In genomic region chr1:110340207-110340468, GRCh38 we compare ENCODE assay signal across 10 cellular contexts. TPM values are rescaled to one million over a fixed set of nuclear protein-coding genes. Genes with fewer than 3 reads are reported as not detected.
DNase-seq lines count a peak whose midpoint lies in the region; ATAC-seq and TF ChIP-seq lines count a peak whose summit lies in the region.
"Had no signal": no experiment of that assay in that cellular context is flagged by ENCODE, and none has a peak within 500 bp of the region (broad histone marks: within the 10 kb centered on the region; RNA-seq: fewer than 3 reads in every experiment).

No MANE protein-coding gene starts in this region.

- intact Hi-C loops in heart right ventricle (cut with DNase I) (loop anchor here in 3 of 10 donors (5.0 to 10.0 kb wide), 3 partner anchors 47 to 67 kb away; partner anchors contain the start of genes LAMTOR5 (in 1 of the 3) and SLC16A4 (in 1 of the 3)), left ventricle myocardium superior (cut with micrococcal nuclease) (no loop called here), body of pancreas (cut with DNase I) (no loop called here), right lobe of liver (cut with DNase I) (loop anchor here in 1 of 2 donors (10.0 kb wide), 1 partner anchor 55 kb away; the partner anchor contains the start of gene SLC16A4), vagina (cut with DNase I) (loop anchor here (5.0 kb wide), 1 partner anchor 67 kb away; the partner anchor contains the start of gene LAMTOR5)

- H3K4me1 ChIP-seq in heart right ventricle (peaks cover 16 to 74% (median 61%) of the 10 kb centered on the region in 9 donors), body of pancreas (peaks cover 71% of the 10 kb centered on the region), right lobe of liver (peaks cover 0 to 70% (median 19%) of the 10 kb centered on the region in 4 donors), vagina (peaks cover 65% of the 10 kb centered on the region)

- DNase-seq in heart right ventricle = no peak
- no peak for DNase-seq in left ventricle myocardium superior
- DNase-seq in body of pancreas = peak in 1 of 4 donors; percentile 22
- no peak for DNase-seq in right lobe of liver
- DNase-seq in vagina (ENCODE audit: extremely low spot score in 2 of 2) = no peak
- no peak for DNase-seq in COLO829 (ENCODE audit: low spot score)
- no peak for DNase-seq in MV-4-11 (lab: John Stamatoyannopoulos, UW)
- DNase-seq: GF-D8, T1000 had no signal

- H3K27ac ChIP-seq in heart right ventricle (peak overlapping the region in 9 of 10 donors; percentile 59 to 99 (median 95)), body of pancreas (peak overlapping the region; percentile 55 to 99 (median 88)), right lobe of liver (peak overlapping the region; percentile 84 to 88 (median 84)), vagina (peak overlapping the region; percentile 79)

- 8 to 10% methylated on average over 9 of the region's 9 CpGs for WGBS in heart right ventricle, 2 donors
- WGBS in body of pancreas, 2 donors = 2 to 7% methylated on average over 7 to 9 of the region's 9 CpGs
- WGBS in right lobe of liver (ENCODE audit: insufficient coverage, low coverage, low lambda C conversion rate, missing lambda C conversion rate) = 7% methylated on average over 2 of the region's 9 CpGs

- TF ChIP-seq POLR2A in body of pancreas (IDR thresholded peaks at IDR 0.05) (no peak), right lobe of liver (IDR thresholded peaks at IDR 0.05) (no peak), vagina (IDR thresholded peaks at IDR 0.05) (no peak)

- H3K4me3 ChIP-seq in heart right ventricle = peak overlapping the region; percentile 54 to 98 (median 82)
- H3K4me3 ChIP-seq in body of pancreas = peak overlapping the region; percentile 69 to 89
- peak overlapping the region; percentile 84 to 96 (median 96) for H3K4me3 ChIP-seq in right lobe of liver
- H3K4me3 ChIP-seq in vagina = peak overlapping the region; percentile 67 to 84

- ATAC-seq in heart right ventricle = no peak
- no peak for ATAC-seq in left ventricle myocardium superior
- ATAC-seq in body of pancreas = no peak
- ATAC-seq in right lobe of liver = no peak
- ATAC-seq in GM21825 (IDR thresholded peaks at IDR 0.05; ENCODE audit: unreplicated experiment) = no peak

- H3K36me3 ChIP-seq in heart right ventricle = peaks cover 0 to 47% (median 5%) of the 10 kb centered on the region in 9 donors
- peaks cover 0 to 2% of the 10 kb centered on the region in 2 donors for H3K36me3 ChIP-seq in body of pancreas (replicated peaks in 1 of 2; ENCODE audit: insufficient read depth in 1 of 2, low read depth in 2 of 2)
- H3K36me3 ChIP-seq in right lobe of liver = peaks cover 0 to 10% (median 3%) of the 10 kb centered on the region in 4 donors
- peaks cover 0 to 19% of the 10 kb centered on the region in 2 donors for H3K36me3 ChIP-seq in vagina

- no peaks in the 10 kb centered on the region for H3K9me3 ChIP-seq in heart right ventricle
- H3K9me3 ChIP-seq in body of pancreas = no peaks in the 10 kb centered on the region
- H3K9me3 ChIP-seq in right lobe of liver = no peaks in the 10 kb centered on the region
- no peaks in the 10 kb centered on the region for H3K9me3 ChIP-seq in vagina

- TF ChIP-seq CTCF in heart right ventricle (IDR thresholded peaks at IDR 0.05) (no peak), body of pancreas (IDR thresholded peaks at IDR 0.05) (no peak), right lobe of liver (IDR thresholded peaks at IDR 0.05) (no peak), vagina (IDR thresholded peaks at IDR 0.05) (no peak)

- no peaks in the 10 kb centered on the region for H3K27me3 ChIP-seq in heart right ventricle
- no peaks in the 10 kb centered on the region for H3K27me3 ChIP-seq in body of pancreas
- H3K27me3 ChIP-seq in right lobe of liver = no peaks in the 10 kb centered on the region
- no peaks in the 10 kb centered on the region for H3K27me3 ChIP-seq in vagina

RNA-seq across cellular contexts. Expression of gene RBM15, which starts 1.0 kb away (rescaled TPM):
- total RNA-seq in heart right ventricle (10 to 100 TPM; 15.4 to 22.3 (median 19.4) TPM), left ventricle myocardium superior (14.1 TPM), body of pancreas (10 to 100 TPM; 21.4 to 25.9 TPM), right lobe of liver (10 to 100 TPM in 5 of 6 experiments, 1 to 10 TPM in 1; 8.9 to 15.1 (median 12.2) TPM), vagina (36.6 TPM)
- 1 to 10 TPM; 1.4 to 5.9 TPM for polyA plus RNA-seq in heart right ventricle

RNA-seq across cellular contexts. Expression of gene SLC16A4, which starts 50.7 kb away (rescaled TPM):
- 1 to 10 TPM; 1.3 to 3.5 (median 2.4) TPM for total RNA-seq in heart right ventricle
- 1 to 10 TPM; 1.5 to 3.4 TPM for polyA plus RNA-seq in heart right ventricle
- total RNA-seq in left ventricle myocardium superior = 2.1 TPM
- total RNA-seq in body of pancreas = 1 to 10 TPM; 3.6 TPM
- 1 to 10 TPM in 5 of 6 experiments, under 1 TPM in 1; 0.49 to 4.0 (median 3.4) TPM for total RNA-seq in right lobe of liver
- 6.4 TPM for total RNA-seq in vagina
